In genomic region chr9:102049586-102050246, GRCh38 we compare ENCODE assay signal across 16 cellular contexts.
DNase-seq lines count a peak whose midpoint lies in the region; ATAC-seq and TF ChIP-seq lines count a peak whose summit lies in the region.
"Had no signal": no experiment of that assay in that cellular context is flagged by ENCODE, and none has a peak within 500 bp of the region (broad histone marks: within the 10 kb centered on the region; RNA-seq: fewer than 3 reads in every experiment).

No MANE protein-coding gene starts in this region.

- H3K9me3 Mint-ChIP-seq in activated CD8-positive, alpha-beta T cell treated with anti-CD3 and anti-CD28 coated beads, Interleukin-2, amount 10 ng/mL, durations not matched to agents 7 days and 5 days (ENCODE audit: insufficient read depth) = peaks cover 7% of the 10 kb centered on the region
- peaks cover 8% of the 10 kb centered on the region for H3K9me3 Mint-ChIP-seq in activated CD8-positive, alpha-beta T cell treated with anti-CD3 and anti-CD28 coated beads for 36 hours
- H3K9me3 Mint-ChIP-seq in naive thymus-derived CD4-positive, alpha-beta T cell = peaks cover 0 to 13% (median 0%) of the 10 kb centered on the region in 11 donors
- H3K9me3 Mint-ChIP-seq: activated T-helper 17 cell treated with anti-CD3 and anti-CD28 coated beads, Interleukin-2, amount 50 U/mL, for 72 hours; CD4-positive, alpha-beta T cell had no signal

- no peak overlapping the region for H3K4me3 Mint-ChIP-seq in activated CD8-positive, alpha-beta T cell treated with anti-CD3 and anti-CD28 coated beads, Interleukin-2, amount 10 ng/mL, durations not matched to agents 7 days and 5 days
- no peak overlapping the region for H3K4me3 Mint-ChIP-seq in activated CD8-positive, alpha-beta T cell treated with anti-CD3 and anti-CD28 coated beads for 36 hours
- H3K4me3 Mint-ChIP-seq in naive thymus-derived CD4-positive, alpha-beta T cell = peak overlapping the region in 7 of 10 donors; percentile 1 to 58 (median 19)
- H3K4me3 Mint-ChIP-seq: activated T-helper 17 cell treated with anti-CD3 and anti-CD28 coated beads, Interleukin-2, amount 50 U/mL, for 72 hours; CD4-positive, alpha-beta T cell; T-helper 17 cell had no signal

- POLR2A ChIA-PET in activated CD8-positive, alpha-beta T cell treated with anti-CD3 and anti-CD28 coated beads, Interleukin-2, amount 10 ng/mL, durations not matched to agents 7 days and 5 days (lab: Charles Lee) = no interaction called here
- POLR2A ChIA-PET in activated CD8-positive, alpha-beta T cell treated with anti-CD3 and anti-CD28 coated beads for 36 hours (lab: Charles Lee) = no interaction called here
- POLR2A ChIA-PET in naive thymus-derived CD4-positive, alpha-beta T cell (lab: Charles Lee) = no interaction called here

- no peaks in the 10 kb centered on the region for H3K4me1 Mint-ChIP-seq in activated CD8-positive, alpha-beta T cell treated with anti-CD3 and anti-CD28 coated beads, Interleukin-2, amount 10 ng/mL, durations not matched to agents 7 days and 5 days (ENCODE audit: low read depth)
- H3K4me1 Mint-ChIP-seq in activated CD8-positive, alpha-beta T cell treated with anti-CD3 and anti-CD28 coated beads for 36 hours (ENCODE audit: low read depth) = no peaks in the 10 kb centered on the region
- H3K4me1 Mint-ChIP-seq in naive thymus-derived CD4-positive, alpha-beta T cell = no peaks in the 10 kb centered on the region
- H3K4me1 Mint-ChIP-seq: activated T-helper 17 cell treated with anti-CD3 and anti-CD28 coated beads, Interleukin-2, amount 50 U/mL, for 72 hours; T-helper 17 cell had no signal

- CTCF ChIA-PET in activated CD8-positive, alpha-beta T cell treated with anti-CD3 and anti-CD28 coated beads, Interleukin-2, amount 10 ng/mL, durations not matched to agents 7 days and 5 days (lab: Charles Lee) = no interaction called here
- CTCF ChIA-PET in activated CD8-positive, alpha-beta T cell treated with anti-CD3 and anti-CD28 coated beads for 36 hours (lab: Charles Lee) = no interaction called here
- CTCF ChIA-PET in naive thymus-derived CD4-positive, alpha-beta T cell (lab: Charles Lee) = no interaction called here

- peak overlapping the region; percentile 49 for H3K27ac ChIP-seq in naive thymus-derived CD4-positive, alpha-beta T cell (ENCODE audit: low read depth, low read length)
- no peak overlapping the region for H3K27ac ChIP-seq in caudate nucleus (ENCODE audit: low read depth, low read length)
- H3K27ac ChIP-seq: body of pancreas, esophagus squamous epithelium, RWPE1 had no signal

- no peak for DNase-seq in activated CD8-positive, alpha-beta T cell treated with anti-CD3 and anti-CD28 coated beads, Interleukin-2, amount 10 ng/mL, durations not matched to agents 7 days and 5 days
- DNase-seq in activated CD8-positive, alpha-beta T cell treated with anti-CD3 and anti-CD28 coated beads for 36 hours = no peak
- DNase-seq in SW480 (ENCODE audit: low spot score) (peak; percentile 4), caudate nucleus (lab: John Stamatoyannopoulos, UW) (no peak)
- DNase-seq in naive thymus-derived CD4-positive, alpha-beta T cell = no peak
- DNase-seq: activated CD4-positive, alpha-beta T cell treated with anti-CD3 and anti-CD28 coated beads, Interleukin-2, amount 50 U/mL, for 1 hour; body of pancreas; CD4-positive, alpha-beta T cell; esophagus squamous epithelium; NCI-H82; T-helper 17 cell had no signal

- no peaks in the 10 kb centered on the region for H3K36me3 ChIP-seq in naive thymus-derived CD4-positive, alpha-beta T cell (ENCODE audit: control insufficient read depth in 2 of 3, insufficient read depth in 3 of 3, low read length in 3 of 3)
- H3K36me3 ChIP-seq: esophagus squamous epithelium had no signal

- H3K9me3 ChIP-seq in naive thymus-derived CD4-positive, alpha-beta T cell (ENCODE audit: control insufficient read depth in 2 of 3, low read length in 3 of 3) = no peaks in the 10 kb centered on the region
- H3K9me3 ChIP-seq: body of pancreas, esophagus squamous epithelium had no signal

- TF ChIP-seq CTCF in activated CD8-positive, alpha-beta T cell treated with anti-CD3 and anti-CD28 coated beads for 36 hours (IDR thresholded peaks at IDR 0.05) = no peak

- no peaks in the 10 kb centered on the region for H3K36me3 Mint-ChIP-seq in activated CD8-positive, alpha-beta T cell treated with anti-CD3 and anti-CD28 coated beads, Interleukin-2, amount 10 ng/mL, durations not matched to agents 7 days and 5 days (ENCODE audit: low read depth)
- no peaks in the 10 kb centered on the region for H3K36me3 Mint-ChIP-seq in activated CD8-positive, alpha-beta T cell treated with anti-CD3 and anti-CD28 coated beads for 36 hours (ENCODE audit: low read depth)
- H3K36me3 Mint-ChIP-seq in naive thymus-derived CD4-positive, alpha-beta T cell = no peaks in the 10 kb centered on the region

- H3K27me3 ChIP-seq in naive thymus-derived CD4-positive, alpha-beta T cell (ENCODE audit: control insufficient read depth in 2 of 2, insufficient read depth in 2 of 2, low read length in 2 of 2) = no peaks in the 10 kb centered on the region
- H3K27me3 ChIP-seq: body of pancreas, esophagus squamous epithelium had no signal

- H3K27me3 Mint-ChIP-seq in activated CD8-positive, alpha-beta T cell treated with anti-CD3 and anti-CD28 coated beads, Interleukin-2, amount 10 ng/mL, durations not matched to agents 7 days and 5 days (ENCODE audit: low read depth) = no peaks in the 10 kb centered on the region
- no peaks in the 10 kb centered on the region for H3K27me3 Mint-ChIP-seq in activated CD8-positive, alpha-beta T cell treated with anti-CD3 and anti-CD28 coated beads for 36 hours
- H3K27me3 Mint-ChIP-seq in naive thymus-derived CD4-positive, alpha-beta T cell = no peaks in the 10 kb centered on the region
- H3K27me3 Mint-ChIP-seq: activated T-helper 17 cell treated with anti-CD3 and anti-CD28 coated beads, Interleukin-2, amount 50 U/mL, for 72 hours; CD4-positive, alpha-beta T cell; T-helper 17 cell had no signal

- H3K4me3 ChIP-seq in naive thymus-derived CD4-positive, alpha-beta T cell (ENCODE audit: low read length) = no peak overlapping the region
- H3K4me3 ChIP-seq: body of pancreas, esophagus squamous epithelium had no signal

- intact Hi-C loops in activated CD8-positive, alpha-beta T cell treated with anti-CD3 and anti-CD28 coated beads for 36 hours (cut with micrococcal nuclease) = no loop called here
- intact Hi-C loops in naive thymus-derived CD4-positive, alpha-beta T cell (cut with micrococcal nuclease) = no loop called here

- peak overlapping the region; percentile 62 for H3K27ac Mint-ChIP-seq in activated CD8-positive, alpha-beta T cell treated with anti-CD3 and anti-CD28 coated beads, Interleukin-2, amount 10 ng/mL, durations not matched to agents 7 days and 5 days
- H3K27ac Mint-ChIP-seq in activated CD8-positive, alpha-beta T cell treated with anti-CD3 and anti-CD28 coated beads for 36 hours = no peak overlapping the region
- H3K27ac Mint-ChIP-seq in naive thymus-derived CD4-positive, alpha-beta T cell = peak overlapping the region in 2 of 9 donors; percentile 62 to 87
- H3K27ac Mint-ChIP-seq: activated T-helper 17 cell treated with anti-CD3 and anti-CD28 coated beads, Interleukin-2, amount 50 U/mL, for 72 hours; CD4-positive, alpha-beta T cell; T-helper 17 cell had no signal

- no peaks in the 10 kb centered on the region for H3K4me1 ChIP-seq in naive thymus-derived CD4-positive, alpha-beta T cell (ENCODE audit: control insufficient read depth in 2 of 2, insufficient read depth in 2 of 2, low read length in 2 of 2)
- H3K4me1 ChIP-seq: body of pancreas, esophagus squamous epithelium had no signal

- no peak for ATAC-seq in activated CD8-positive, alpha-beta T cell treated with anti-CD3 and anti-CD28 coated beads, Interleukin-2, amount 10 ng/mL, durations not matched to agents 7 days and 5 days
- ATAC-seq in activated CD8-positive, alpha-beta T cell treated with anti-CD3 and anti-CD28 coated beads for 36 hours = no peak
- peak; percentile 40 for ATAC-seq in HG02885 (IDR thresholded peaks at IDR 0.05; ENCODE audit: poor library complexity, unreplicated experiment)
- no peak for ATAC-seq in naive thymus-derived CD4-positive, alpha-beta T cell
- no peak for ATAC-seq in GM18868 (IDR thresholded peaks at IDR 0.05; ENCODE audit: unreplicated experiment)
- no peak for ATAC-seq in GM18511 (IDR thresholded peaks at IDR 0.05; ENCODE audit: unreplicated experiment)
- ATAC-seq: activated T-helper 17 cell treated with anti-CD3 and anti-CD28 coated beads, Interleukin-2, amount 50 U/mL, for 72 hours; body of pancreas; T-helper 17 cell had no signal

Comparison
In these comparisons a context has a peak if more than half of its experiments do, and no peak if none do; other contexts are left out.
1. H3K4me3 Mint-ChIP-seq: peak in naive thymus-derived CD4-positive, alpha-beta T cell (7 of 10); none in activated CD8-positive, alpha-beta T cell treated with anti-CD3 and anti-CD28 coated beads, Interleukin-2, amount 10 ng/mL, durations not matched to agents 7 days and 5 days (single experiment) and activated CD8-positive, alpha-beta T cell treated with anti-CD3 and anti-CD28 coated beads for 36 hours (single experiment).